Comparison of ENCODE assay signal across 8 cellular contexts in genomic region chr6:593139-593906, GRCh38.
A peak's percentile ranks its signal among the peaks of the same experiment; 100 is the strongest.
DNase-seq lines count a peak whose midpoint lies in the region; ATAC-seq, FAIRE-seq and TF ChIP-seq lines count a peak whose summit lies in the region.

No MANE protein-coding gene starts in this region.

- H3K9me3 ChIP-seq in parathyroid adenoma (ENCODE audit: control insufficient read depth, low read length), result no peaks in the 10 kb centered on the region
- no peaks in the 10 kb centered on the region for H3K9me3 ChIP-seq in upper lobe of right lung

- peak; percentile 68 for FAIRE-seq in RCC 7860 (lab: Jason Lieb, UNC)

- no peak overlapping the region for H3K9ac ChIP-seq in parathyroid adenoma

- no peak overlapping the region for H3K4me2 ChIP-seq in parathyroid adenoma (ENCODE audit: low read length)

- H3K27me3 ChIP-seq in parathyroid adenoma (ENCODE audit: control insufficient read depth, insufficient read depth, low read length), result no peaks in the 10 kb centered on the region
- no peaks in the 10 kb centered on the region for H3K27me3 ChIP-seq in upper lobe of right lung

- peak; percentile 65 for DNase-seq in D341Med (ENCODE audit: low spot score)
- peak; percentile 32 for DNase-seq in HuH-7 (ENCODE audit: low spot score)
- peak; percentile 33 for DNase-seq in RCC 7860 (ENCODE audit: low spot score)
- DNase-seq in activated T-cell treated with anti-CD3 and anti-CD28 coated beads, Interleukin-2, amount 50 U/mL, for 48 hours, result peak; percentile 73 to 75
- peak; percentile 74 for DNase-seq in fibroblast of pulmonary artery (ENCODE audit: low read depth)
- no peak for DNase-seq in upper lobe of right lung

- no peak overlapping the region for H2AFZ ChIP-seq in parathyroid adenoma

- no peaks in the 10 kb centered on the region for H3K4me1 ChIP-seq in parathyroid adenoma
- no peaks in the 10 kb centered on the region for H3K4me1 ChIP-seq in upper lobe of right lung

- H3K27ac ChIP-seq in parathyroid adenoma (no peak overlapping the region), upper lobe of right lung (no peak overlapping the region)

- H3K79me2 ChIP-seq in parathyroid adenoma, result no peaks in the 10 kb centered on the region

- TF ChIP-seq CTCF in fibroblast of pulmonary artery (IDR thresholded peaks at IDR 0.05; ENCODE audit: low read length, missing control alignments) (peak; percentile 52), parathyroid adenoma (IDR thresholded peaks at IDR 0.05) (peak; percentile 75), upper lobe of right lung (IDR thresholded peaks at IDR 0.05) (peak; percentile 77)

- intact Hi-C loops in upper lobe of right lung (cut with DNase I), result no loop called here

- H3K36me3 ChIP-seq in parathyroid adenoma (ENCODE audit: control insufficient read depth, insufficient read depth, low read length) (no peaks in the 10 kb centered on the region), upper lobe of right lung (peaks cover 51% of the 10 kb centered on the region)

- H3K4me3 ChIP-seq in fibroblast of pulmonary artery (replicated peaks; ENCODE audit: low read depth, low read length), result no peak overlapping the region
- H3K4me3 ChIP-seq in parathyroid adenoma (ENCODE audit: low read depth, low read length), result no peak overlapping the region
- no peak overlapping the region for H3K4me3 ChIP-seq in upper lobe of right lung

- ATAC-seq in upper lobe of right lung (peak; percentile 85), GM21619 (IDR thresholded peaks at IDR 0.05; ENCODE audit: unreplicated experiment) (no peak)
